ENCODE assay signal across 12 cellular contexts in genomic region chr2:65605427-65606058, GRCh38.
DNase-seq lines count a peak whose midpoint lies in the region; ATAC-seq and TF ChIP-seq lines count a peak whose summit lies in the region.
"Had no signal": no experiment of that assay in that cellular context is flagged by ENCODE, and none has a peak within 500 bp of the region (broad histone marks: within the 10 kb centered on the region; RNA-seq: fewer than 3 reads in every experiment).

No MANE protein-coding gene starts in this region.

- H3K4me1 Mint-ChIP-seq in activated T-helper 2 cell treated with anti-CD3 and anti-CD28 coated beads, Interferon-gamma antibody, Interleukin-2, Interleukin-4, amounts not matched to agents 10 μg/mL and 5 μg/mL and 100 μg/mL, durations not matched to agents 14 hours and 24 hours and 36 hours (ENCODE audit: low read depth) = peaks cover 15% of the 10 kb centered on the region

- peak overlapping the region; percentile 47 for H3K27ac Mint-ChIP-seq in activated T-helper 2 cell treated with anti-CD3 and anti-CD28 coated beads, Interferon-gamma antibody, Interleukin-2, Interleukin-4, amounts not matched to agents 10 μg/mL and 5 μg/mL and 100 μg/mL, durations not matched to agents 14 hours and 24 hours and 36 hours

- peaks cover 8% of the 10 kb centered on the region for H3K27me3 Mint-ChIP-seq in activated T-helper 2 cell treated with anti-CD3 and anti-CD28 coated beads, Interferon-gamma antibody, Interleukin-2, Interleukin-4, amounts not matched to agents 10 μg/mL and 5 μg/mL and 100 μg/mL, durations not matched to agents 14 hours and 24 hours and 36 hours (ENCODE audit: low read depth)

- ATAC-seq in GM19395 (IDR thresholded peaks at IDR 0.05; ENCODE audit: unreplicated experiment) (peak; percentile 51), HG02870 (IDR thresholded peaks at IDR 0.05; ENCODE audit: unreplicated experiment) (peak; percentile 31), sciatic nerve (no peak), HG03095 (IDR thresholded peaks at IDR 0.05; ENCODE audit: unreplicated experiment) (no peak)

- H3K4me3 Mint-ChIP-seq in activated T-helper 2 cell treated with anti-CD3 and anti-CD28 coated beads, Interferon-gamma antibody, Interleukin-2, Interleukin-4, amounts not matched to agents 10 μg/mL and 5 μg/mL and 100 μg/mL, durations not matched to agents 14 hours and 24 hours and 36 hours (ENCODE audit: low read depth) = no peak overlapping the region

- no peaks in the 10 kb centered on the region for H3K9me3 Mint-ChIP-seq in activated T-helper 2 cell treated with anti-CD3 and anti-CD28 coated beads, Interferon-gamma antibody, Interleukin-2, Interleukin-4, amounts not matched to agents 10 μg/mL and 5 μg/mL and 100 μg/mL, durations not matched to agents 14 hours and 24 hours and 36 hours

- H3K36me3 Mint-ChIP-seq in activated T-helper 2 cell treated with anti-CD3 and anti-CD28 coated beads, Interferon-gamma antibody, Interleukin-2, Interleukin-4, amounts not matched to agents 10 μg/mL and 5 μg/mL and 100 μg/mL, durations not matched to agents 14 hours and 24 hours and 36 hours (ENCODE audit: low read depth) = no peaks in the 10 kb centered on the region

- TF ChIP-seq CTCF in GM10248 (IDR thresholded peaks at IDR 0.05; ENCODE audit: control extremely low read depth, extremely low read depth, low read depth, missing control alignments) = no peak

- POLR2A ChIA-PET in GM10248 (lab: Yijun Ruan, JAX) = no interaction called here

- intact Hi-C loops in activated T-helper 2 cell treated with anti-CD3 and anti-CD28 coated beads, Interferon-gamma antibody, Interleukin-2, Interleukin-4, amounts not matched to agents 10 μg/mL and 5 μg/mL and 100 μg/mL, durations not matched to agents 14 hours and 24 hours and 36 hours (cut with micrococcal nuclease) = loop anchor here (1.0 kb wide), 1 partner anchor 304 kb away; no protein-coding TSS in a partner anchor
- intact Hi-C loops in sciatic nerve (cut with DNase I) = no loop called here

- DNase-seq in GM10248 (ENCODE audit: extremely low spot score) (peak; percentile 22), sciatic nerve (ENCODE audit: low spot score) (no peak), activated gamma-delta T cell (lab: John Stamatoyannopoulos, UW) (no peak), NCI-H526 treated with DMSO at 0.1 percent for 48 hours (lab: John Stamatoyannopoulos, UW) (no peak)
- DNase-seq in activated T-helper 2 cell treated with anti-CD3 and anti-CD28 coated beads, Interferon-gamma antibody, Interleukin-2, Interleukin-4, amounts not matched to agents 10 μg/mL and 5 μg/mL and 100 μg/mL, durations not matched to agents 14 hours and 24 hours and 36 hours (ENCODE audit: low spot score) = no peak
- DNase-seq: caudate nucleus, GF-D8, NCI-H1092, NCI-H748 treated with DMSO at 0.1 percent for 48 hours had no signal

- CTCF ChIA-PET in GM10248 (lab: Yijun Ruan, JAX) = interaction anchor here (1.0 to 1.5 kb wide), 2 partner anchors 32 to 476 kb away, joined by 3 to 5 read pairs; partner anchors contain the start of gene RAB1A

Comparison
In these comparisons a context has a peak if more than half of its experiments do, and no peak if none do; other contexts are left out.
1. ATAC-seq: peak in GM19395 (single experiment) and HG02870 (single experiment); none in sciatic nerve (single experiment) and HG03095 (single experiment).